Comparison of ENCODE assay signal across 1 cellular context in genomic region chr1:2604854-2605753, GRCh38.
TF ChIP-seq lines count a peak whose summit lies in the region.

No MANE protein-coding gene starts in this region.

TF ChIP-seq in K562, 482 proteins besides CTCF, POLR2A, EP300 and RAD21:
- no peak for TF ChIP-seq SMARCE1 (IDR thresholded peaks at IDR 0.05)
- TF ChIP-seq ZFPM2 (CRISPR knock-in tag; IDR thresholded peaks at IDR 0.05) = no peak
- peak; percentile 62 for TF ChIP-seq ZFP36 (IDR thresholded peaks at IDR 0.05; ENCODE audit: low read depth, low read length, partially characterized antibody)
